In genomic region chr17:44848257-44848795, GRCh38 we compare ENCODE assay signal across 1 cellular context.
TF ChIP-seq lines count a peak whose summit lies in the region.

No MANE protein-coding gene starts in this region.

TF ChIP-seq in IMR-90, 13 proteins besides CTCF, POLR2A, EP300 and RAD21:
- TF ChIP-seq NFE2L2 (IDR thresholded peaks at IDR 0.05; ENCODE audit: low read depth, low read length) (no peak), SMC3 (IDR thresholded peaks at IDR 0.05; ENCODE audit: low read depth, low read length) (no peak), MXI1 (IDR thresholded peaks at IDR 0.05; ENCODE audit: borderline replicate concordance, low read depth, low read length) (no peak), MAZ (IDR thresholded peaks at IDR 0.05; ENCODE audit: borderline replicate concordance, low read depth, low read length) (no peak), BHLHE40 (IDR thresholded peaks at IDR 0.05; ENCODE audit: low read depth, low read length) (no peak), RCOR1 (IDR thresholded peaks at IDR 0.05; ENCODE audit: insufficient replicate concordance, low read length) (no peak), RFX5 (IDR thresholded peaks at IDR 0.05; ENCODE audit: low read depth, low read length) (no peak), MAFK (IDR thresholded peaks at IDR 0.05; ENCODE audit: low read depth, low read length) (no peak), CHD1 (IDR thresholded peaks at IDR 0.05; ENCODE audit: low read depth, low read length) (no peak), FOS (IDR thresholded peaks at IDR 0.05; ENCODE audit: low read depth, low read length) (no peak), CEBPB (IDR thresholded peaks at IDR 0.05; ENCODE audit: low read depth, low read length) (no peak)
- TF ChIP-seq, protein P1, sequence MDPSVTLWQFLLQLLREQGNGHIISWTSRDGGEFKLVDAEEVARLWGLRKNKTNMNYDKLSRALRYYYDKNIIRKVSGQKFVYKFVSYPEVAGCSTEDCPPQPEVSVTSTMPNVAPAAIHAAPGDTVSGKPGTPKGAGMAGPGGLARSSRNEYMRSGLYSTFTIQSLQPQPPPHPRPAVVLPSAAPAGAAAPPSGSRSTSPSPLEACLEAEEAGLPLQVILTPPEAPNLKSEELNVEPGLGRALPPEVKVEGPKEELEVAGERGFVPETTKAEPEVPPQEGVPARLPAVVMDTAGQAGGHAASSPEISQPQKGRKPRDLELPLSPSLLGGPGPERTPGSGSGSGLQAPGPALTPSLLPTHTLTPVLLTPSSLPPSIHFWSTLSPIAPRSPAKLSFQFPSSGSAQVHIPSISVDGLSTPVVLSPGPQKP (IDR thresholded peaks at IDR 0.05; ENCODE audit: borderline replicate concordance, low read depth, low read length): no peak
- TF ChIP-seq, protein P2, sequence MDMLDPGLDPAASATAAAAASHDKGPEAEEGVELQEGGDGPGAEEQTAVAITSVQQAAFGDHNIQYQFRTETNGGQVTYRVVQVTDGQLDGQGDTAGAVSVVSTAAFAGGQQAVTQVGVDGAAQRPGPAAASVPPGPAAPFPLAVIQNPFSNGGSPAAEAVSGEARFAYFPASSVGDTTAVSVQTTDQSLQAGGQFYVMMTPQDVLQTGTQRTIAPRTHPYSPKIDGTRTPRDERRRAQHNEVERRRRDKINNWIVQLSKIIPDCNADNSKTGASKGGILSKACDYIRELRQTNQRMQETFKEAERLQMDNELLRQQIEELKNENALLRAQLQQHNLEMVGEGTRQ (IDR thresholded peaks at IDR 0.05; ENCODE audit: low read depth, low read length): no peak
